9 cellular contexts compared by ENCODE assay signal in genomic region chrX:136496359-136496767, GRCh38. TPM values are rescaled to one million over a fixed set of nuclear protein-coding genes. Genes with fewer than 3 reads are reported as not detected.
DNase-seq lines count a peak whose midpoint lies in the region; ATAC-seq and TF ChIP-seq lines count a peak whose summit lies in the region.
"Had no signal": no experiment of that assay in that cellular context is flagged by ENCODE, and none has a peak within 500 bp of the region (broad histone marks: within the 10 kb centered on the region; RNA-seq: fewer than 3 reads in every experiment).

No MANE protein-coding gene starts in this region.

- DNase-seq in CD4-positive, alpha-beta T cell = no peak
- DNase-seq in colonic mucosa (no peak), nephron progenitor cell (no peak), NCI-H2227 treated with DMSO at 0.1 percent for 48 hours (lab: John Stamatoyannopoulos, UW) (no peak)
- DNase-seq in activated CD4-positive, CD25-positive, alpha-beta regulatory T cell treated with anti-CD3 and anti-CD28 coated beads, Interleukin-2, amount 50 U/mL, for 72 hours = no peak

- peak overlapping the region; percentile 96 for H3K4me3 Mint-ChIP-seq in CD4-positive, alpha-beta T cell
- peak overlapping the region; percentile 84 to 97 (median 94) for H3K4me3 Mint-ChIP-seq in IgD-negative memory B cell
- H3K4me3 Mint-ChIP-seq in nephron progenitor cell = peak overlapping the region; percentile 87

- H3K9me3 ChIP-seq in CD4-positive, alpha-beta T cell (ENCODE audit: control insufficient read depth, low read length) = no peaks in the 10 kb centered on the region
- H3K9me3 ChIP-seq in colonic mucosa = no peaks in the 10 kb centered on the region

- CTCF ChIA-PET in CD4-positive, alpha-beta T cell (lab: Charles Lee) = no interaction called here

- intact Hi-C loops in CD4-positive, alpha-beta T cell (cut with DNase I, micrococcal nuclease) = loop anchor here (5.0 to 10.0 kb wide), 6 partner anchors 81 to 972 kb away; partner anchors contain the start of genes INTS6L (in 1 of the 2), MAP7D3 (in 1 of the 2) and MMGT1 (in 1 of the 2)
- intact Hi-C loops in colonic mucosa (cut with DNase I) = loop anchor here (10.0 kb wide), 1 partner anchor 512 kb away; the partner anchor contains the start of gene SLC9A6

- peak overlapping the region; percentile 38 to 42 for H3K9ac ChIP-seq in colonic mucosa (ENCODE audit: low read depth in 2 of 2, low read length in 2 of 2)

- H3K36me3 ChIP-seq in colonic mucosa = no peaks in the 10 kb centered on the region

- H3K27me3 ChIP-seq in CD4-positive, alpha-beta T cell (ENCODE audit: control insufficient read depth, insufficient read depth, low read length) = no peaks in the 10 kb centered on the region
- H3K27me3 ChIP-seq in colonic mucosa = no peaks in the 10 kb centered on the region

- ATAC-seq in CD4-positive, alpha-beta T cell (ENCODE audit: poor library complexity) = no peak
- no peak for ATAC-seq in GM21786 (IDR thresholded peaks at IDR 0.05; ENCODE audit: unreplicated experiment)
- ATAC-seq in HG02981 (IDR thresholded peaks at IDR 0.05; ENCODE audit: unreplicated experiment) = no peak

- H3K4me1 ChIP-seq in colonic mucosa = no peaks in the 10 kb centered on the region

- H3K4me1 Mint-ChIP-seq in CD4-positive, alpha-beta T cell (ENCODE audit: low read depth) = peaks cover 26% of the 10 kb centered on the region
- H3K4me1 Mint-ChIP-seq in IgD-negative memory B cell = peaks cover 5 to 11% (median 6%) of the 10 kb centered on the region in 3 donors
- peaks cover 13% of the 10 kb centered on the region for H3K4me1 Mint-ChIP-seq in nephron progenitor cell

- H3K27me3 Mint-ChIP-seq in CD4-positive, alpha-beta T cell = no peaks in the 10 kb centered on the region
- H3K27me3 Mint-ChIP-seq in IgD-negative memory B cell (no peaks in the 10 kb centered on the region), nephron progenitor cell (ENCODE audit: low read depth, poor library complexity) (peaks cover 7% of the 10 kb centered on the region)

- peak overlapping the region; percentile 83 for H3K27ac ChIP-seq in CD4-positive, alpha-beta T cell (ENCODE audit: low read depth, low read length)
- peak overlapping the region; percentile 90 for H3K27ac ChIP-seq in colonic mucosa

- no peaks in the 10 kb centered on the region for H3K9me3 Mint-ChIP-seq in CD4-positive, alpha-beta T cell
- H3K9me3 Mint-ChIP-seq in IgD-negative memory B cell (no peaks in the 10 kb centered on the region), nephron progenitor cell (peaks cover 28% of the 10 kb centered on the region)

- H3K36me3 Mint-ChIP-seq in CD4-positive, alpha-beta T cell (ENCODE audit: low read depth) = peaks cover 24% of the 10 kb centered on the region
- H3K36me3 Mint-ChIP-seq in IgD-negative memory B cell = peaks cover 3% of the 10 kb centered on the region
- H3K36me3 Mint-ChIP-seq in nephron progenitor cell (ENCODE audit: low read depth) = peaks cover 5% of the 10 kb centered on the region

- POLR2A ChIA-PET in CD4-positive, alpha-beta T cell (lab: Charles Lee) = interaction anchor here (0.6 to 2.5 kb wide), 4 partner anchors 89 to 384 kb away, joined by 4 to 24 read pairs (median 7); partner anchors contain the start of gene RBMX

- peak overlapping the region; percentile 100 for H3K27ac Mint-ChIP-seq in CD4-positive, alpha-beta T cell
- peak overlapping the region; percentile 95 to 96 (median 95) for H3K27ac Mint-ChIP-seq in IgD-negative memory B cell
- peak overlapping the region; percentile 98 for H3K27ac Mint-ChIP-seq in nephron progenitor cell

- H3K4me3 ChIP-seq in colonic mucosa = peak overlapping the region; percentile 61

- TF ChIP-seq CTCF in CD4-positive, alpha-beta T cell (IDR thresholded peaks at IDR 0.05) = no peak
- TF ChIP-seq CTCF in colonic mucosa (IDR thresholded peaks at IDR 0.05) = no peak
- no peak for TF ChIP-seq CTCF in nephron progenitor cell (IDR thresholded peaks at IDR 0.05)

RNA-seq across cellular contexts. Expression of gene HTATSF1, which starts 1.0 kb away (rescaled TPM):
- 10 to 100 TPM; 28.3 to 31.1 TPM for total RNA-seq in CD4-positive, alpha-beta T cell
- polyA plus RNA-seq in IgD-negative memory B cell = 53.8 TPM
- total RNA-seq in colonic mucosa = 10 to 100 TPM; 30.6 to 35.9 TPM

RNA-seq across cellular contexts. Expression of gene BRS3, which starts 8.6 kb away (rescaled TPM):
- not detected for total RNA-seq in CD4-positive, alpha-beta T cell
- not detected for polyA plus RNA-seq in IgD-negative memory B cell
- not detected for total RNA-seq in colonic mucosa
- total RNA-seq: pulmonary artery endothelial cell had no signal

RNA-seq across cellular contexts. Expression of gene VGLL1, which starts 35.7 kb away (rescaled TPM):
- total RNA-seq in CD4-positive, alpha-beta T cell = not detected
- not detected for polyA plus RNA-seq in IgD-negative memory B cell
- total RNA-seq in colonic mucosa = not detected
- total RNA-seq: pulmonary artery endothelial cell had no signal
